Comparison of ENCODE assay signal across 13 cellular contexts in the genomic region with DNA sequence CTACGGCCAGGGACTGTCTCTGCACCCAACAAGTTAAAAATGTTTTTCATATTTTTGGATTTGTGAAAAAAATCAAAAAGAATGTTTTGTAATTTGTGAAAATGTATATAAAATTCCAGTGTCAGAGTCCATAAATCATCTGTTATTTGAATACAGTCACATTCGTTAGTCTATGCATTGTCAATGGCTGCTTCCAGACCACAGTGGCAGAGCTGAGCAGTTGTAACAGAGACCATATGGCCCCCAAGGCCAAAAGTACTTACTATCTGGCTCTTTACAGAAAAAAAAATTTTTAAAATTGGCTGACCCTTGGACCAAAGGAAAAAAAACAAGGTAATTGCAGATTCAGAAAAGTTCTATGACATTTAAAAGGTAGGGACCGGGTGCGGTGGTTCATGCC.
A peak's percentile ranks its signal among the peaks of the same experiment; 100 is the strongest.
DNase-seq lines count a peak whose midpoint lies in the region; ATAC-seq and TF ChIP-seq lines count a peak whose summit lies in the region.
"Had no signal": no experiment of that assay in that cellular context is flagged by ENCODE, and none has a peak within 500 bp of the region (broad histone marks: within the 10 kb centered on the region; RNA-seq: fewer than 3 reads in every experiment).

No MANE protein-coding gene starts in this region.

- no peak for DNase-seq in PC-9
- no peak for DNase-seq in esophagus squamous epithelium (lab: John Stamatoyannopoulos, UW)
- no peak for DNase-seq in sigmoid colon
- no peak for DNase-seq in activated naive CD4-positive, alpha-beta T cell treated with anti-CD3 and anti-CD28 coated beads, Interleukin-2, amount 50 U/mL, for 16 hours
- no peak for DNase-seq in AG08395 (ENCODE audit: low spot score)
- no peak for DNase-seq in mesenteric fat pad (ENCODE audit: low spot score)
- DNase-seq: BE2C; CD4-positive, alpha-beta memory T cell; DMS79; GOT3; H9 had no signal

- no peak for ATAC-seq in HG03280 (IDR thresholded peaks at IDR 0.05; ENCODE audit: unreplicated experiment)

- no peak for TF ChIP-seq EP300 in sigmoid colon (IDR thresholded peaks at IDR 0.05)

- H3K4me3 ChIP-seq in PC-9 (no peak overlapping the region), esophagus squamous epithelium (no peak overlapping the region), sigmoid colon (no peak overlapping the region)

- TF ChIP-seq CTCF in PC-9 (conservative IDR thresholded peaks at IDR 0.05), result no peak
- no peak for TF ChIP-seq CTCF in esophagus squamous epithelium (IDR thresholded peaks at IDR 0.05)
- no peak for TF ChIP-seq CTCF in sigmoid colon (IDR thresholded peaks at IDR 0.05)

- CTCF ChIA-PET in PC-9 (lab: Charles Lee), result no interaction called here

- H3K36me3 ChIP-seq in PC-9 (ENCODE audit: low read depth) (no peaks in the 10 kb centered on the region), esophagus squamous epithelium (no peaks in the 10 kb centered on the region), sigmoid colon (no peaks in the 10 kb centered on the region)
- H3K36me3 ChIP-seq: BE2C had no signal

- no TSS peak for BruUV-seq in PC-9 (replicated peaks; lab: Mats Ljungman, UMichigan)

- H3F3A ChIP-seq in PC-9 (ENCODE audit: insufficient read depth, low read depth), result peaks cover 38% of the 10 kb centered on the region

- H3K4me1 ChIP-seq in PC-9 (replicated peaks; ENCODE audit: insufficient read depth), result peaks cover 36% of the 10 kb centered on the region
- H3K4me1 ChIP-seq in esophagus squamous epithelium, result peaks cover 0 to 74% (median 3%) of the 10 kb centered on the region in 3 donors
- H3K4me1 ChIP-seq in sigmoid colon, result peaks cover 0 to 80% (median 60%) of the 10 kb centered on the region in 4 donors
- H3K4me1 ChIP-seq: BE2C had no signal

- H2AFZ ChIP-seq in PC-9, result no peak overlapping the region

- no peak for TF ChIP-seq POLR2A in esophagus squamous epithelium (IDR thresholded peaks at IDR 0.05)
- no peak for TF ChIP-seq POLR2A in sigmoid colon (IDR thresholded peaks at IDR 0.05)

- 81 to 86% methylated on average over 4 of the region's 4 CpGs for WGBS in esophagus squamous epithelium, 2 donors
- WGBS in sigmoid colon, 2 donors, result 78 to 84% methylated on average over 4 of the region's 4 CpGs

- H4K20me1 ChIP-seq in PC-9 (ENCODE audit: insufficient read depth), result no peaks in the 10 kb centered on the region

- H3K27ac ChIP-seq in PC-9, result peak overlapping the region; percentile 95
- peak overlapping the region; percentile 40 to 85 (median 64) for H3K27ac ChIP-seq in esophagus squamous epithelium
- peak overlapping the region; percentile 86 to 91 (median 88) for H3K27ac ChIP-seq in sigmoid colon
- H3K27ac ChIP-seq: C4-2B had no signal

- H3K27me3 ChIP-seq in PC-9 (ENCODE audit: insufficient read depth, low read depth) (no peaks in the 10 kb centered on the region), esophagus squamous epithelium (no peaks in the 10 kb centered on the region), sigmoid colon (no peaks in the 10 kb centered on the region)
- H3K27me3 ChIP-seq: BE2C had no signal

- intact Hi-C loops in PC-9 (cut with micrococcal nuclease; ENCODE audit: unreplicated experiment) (no loop called here), esophagus squamous epithelium (cut with DNase I) (no loop called here), sigmoid colon (cut with DNase I) (no loop called here)

- H3K9me2 ChIP-seq in PC-9 (ENCODE audit: insufficient read depth), result no peaks in the 10 kb centered on the region

- H3K4me2 ChIP-seq in PC-9, result no peak overlapping the region

- no peaks in the 10 kb centered on the region for H3K79me2 ChIP-seq in PC-9 (ENCODE audit: low read depth)

- H3K9me3 ChIP-seq in PC-9 (ENCODE audit: insufficient read depth, low read depth) (no peaks in the 10 kb centered on the region), esophagus squamous epithelium (no peaks in the 10 kb centered on the region), sigmoid colon (no peaks in the 10 kb centered on the region)
- H3K9me3 ChIP-seq: BE2C had no signal

- POLR2A ChIA-PET in PC-9 (lab: Charles Lee; ENCODE audit: unreplicated experiment), result no interaction called here
